In genomic region chr11:19510468-19510867, GRCh38 we compare ENCODE assay signal across 24 cellular contexts.
"Had no signal": no experiment of that assay in that cellular context is flagged by ENCODE, and none has a peak within 500 bp of the region (broad histone marks: within the 10 kb centered on the region; RNA-seq: fewer than 3 reads in every experiment).

No MANE protein-coding gene starts in this region.

- H3K9me3 ChIP-seq: gastroesophageal sphincter, heart left ventricle, left ventricle myocardium inferior, lower lobe of right lung, ovary, psoas muscle, spleen, testis had no signal

- ATAC-seq: esophagus mucosa; naive thymus-derived CD8-positive, alpha-beta T cell; stimulated activated memory B cell treated with anti-CD40 and anti-IgM and Interleukin-4, amounts not matched to agents 10 μg/mL and 1 μg/mL and 100 μg/mL, for 72 hours; stimulated activated naive CD8-positive, alpha-beta T cell treated with anti-CD3 and anti-CD28 coated beads, Interleukin-15, Interleukin-2, amounts not matched to agents 100 U/mL and 50 U/mL, for 24 hours had no signal

- H3K4me1 ChIP-seq: psoas muscle, spleen, testis had no signal

- H2AFZ ChIP-seq: hepatocyte had no signal

- H3K79me2 ChIP-seq: hepatocyte had no signal

- H3K9me3 Mint-ChIP-seq: stimulated activated memory B cell treated with anti-CD40 and anti-IgM and Interleukin-4, amounts not matched to agents 10 μg/mL and 1 μg/mL and 100 μg/mL, for 72 hours had no signal

- H3K36me3 Mint-ChIP-seq: naive thymus-derived CD8-positive, alpha-beta T cell; stimulated activated memory B cell treated with anti-CD40 and anti-IgM and Interleukin-4, amounts not matched to agents 10 μg/mL and 1 μg/mL and 100 μg/mL, for 72 hours had no signal

- DNase-seq: dorsolateral prefrontal cortex; effector CD4-positive, alpha-beta T cell; heart left ventricle; kidney; left cardiac atrium; left ventricle myocardium inferior; lower lobe of right lung; naive thymus-derived CD8-positive, alpha-beta T cell; occipital lobe; ovary; posterior cingulate gyrus; psoas muscle; spleen; stimulated activated CD4-positive, alpha-beta T cell treated with anti-CD3 and anti-CD28 coated beads, Interleukin-4, amount 100 ng/mL, for 4 hours; stimulated activated naive CD8-positive, alpha-beta T cell treated with anti-CD3 and anti-CD28 coated beads, Interleukin-15, Interleukin-2, amounts not matched to agents 100 U/mL and 50 U/mL, for 24 hours; substantia nigra; testis; trophoblast cell had no signal

- H3K27ac ChIP-seq: epithelial cell of prostate, heart left ventricle, hepatocyte, lower lobe of right lung, ovary, psoas muscle, skin epidermis, testis had no signal

- H3K27me3 ChIP-seq: dorsolateral prefrontal cortex, hepatocyte, ovary, testis had no signal

- H3K4me2 ChIP-seq: hepatocyte had no signal

- H3K4me3 ChIP-seq: gastroesophageal sphincter, heart left ventricle, hepatocyte, left ventricle myocardium inferior, lower lobe of right lung, ovary, psoas muscle, skin epidermis, spleen, testis had no signal

- H3K27ac Mint-ChIP-seq: naive thymus-derived CD8-positive, alpha-beta T cell; stimulated activated memory B cell treated with anti-CD40 and anti-IgM and Interleukin-4, amounts not matched to agents 10 μg/mL and 1 μg/mL and 100 μg/mL, for 72 hours had no signal

- H3K4me1 Mint-ChIP-seq: stimulated activated memory B cell treated with anti-CD40 and anti-IgM and Interleukin-4, amounts not matched to agents 10 μg/mL and 1 μg/mL and 100 μg/mL, for 72 hours had no signal

- H3K36me3 ChIP-seq: gastroesophageal sphincter, heart left ventricle, left ventricle myocardium inferior, lower lobe of right lung, ovary, spleen had no signal

- H3K4me3 Mint-ChIP-seq: naive thymus-derived CD8-positive, alpha-beta T cell; stimulated activated memory B cell treated with anti-CD40 and anti-IgM and Interleukin-4, amounts not matched to agents 10 μg/mL and 1 μg/mL and 100 μg/mL, for 72 hours had no signal
